In genomic region chr6:30066577-30067459, GRCh38 we compare ENCODE assay signal across 8 cellular contexts. TPM values are rescaled to one million over a fixed set of nuclear protein-coding genes. Genes with fewer than 3 reads are reported as not detected.
DNase-seq lines count a peak whose midpoint lies in the region; ATAC-seq and TF ChIP-seq lines count a peak whose summit lies in the region.

TSS of gene PPP1R11 (plus strand) at chr6:30067198. CDS start at chr6:30067411, 213 bp downstream.

- H3K4me2 ChIP-seq in fibroblast of lung (ENCODE audit: extremely low read depth, insufficient read depth, low read length), result peak within 1 kb of the TSS; percentile 98

- TF ChIP-seq CTCF in RWPE2 (IDR thresholded peaks at IDR 0.05; ENCODE audit: poor library complexity, severe bottlenecking), result no peak
- no peak for TF ChIP-seq CTCF in fibroblast of lung (conservative IDR thresholded peaks at IDR 0.05 in 1 of 2, IDR thresholded peaks at IDR 0.05 in 1 of 2; ENCODE audit: low read depth in 1 of 2, low read length in 2 of 2)

- POLR2A ChIA-PET in naive thymus-derived CD4-positive, alpha-beta T cell (lab: Charles Lee), result interaction anchor here (0.5 to 3.7 kb wide), 17 partner anchors 8 to 549 kb away, joined by 3 to 36 read pairs (median 4); partner anchors contain the start of genes TRIM26 and TRIM39

- CTCF ChIA-PET in naive thymus-derived CD4-positive, alpha-beta T cell (lab: Charles Lee), result interaction anchor here (1.3 to 2.0 kb wide), 3 partner anchors 36 to 413 kb away, joined by 4 to 5 read pairs (median 4); no protein-coding TSS in a partner anchor

- intact Hi-C loops in activated T-helper 2 cell treated with anti-CD3 and anti-CD28 coated beads, Interferon-gamma antibody, Interleukin-2, Interleukin-4, amounts not matched to agents 10 μg/mL and 5 μg/mL and 100 μg/mL, durations not matched to agents 14 hours and 24 hours and 36 hours (cut with micrococcal nuclease), result loop anchor here (2.0 to 5.0 kb wide), 3 partner anchors 35 to 260 kb away; partner anchors contain the start of genes TRIM26 and TRIM39
- intact Hi-C loops in naive thymus-derived CD4-positive, alpha-beta T cell (cut with micrococcal nuclease), result loop anchor here (1.0 to 10.0 kb wide), 18 partner anchors 8 to 1985 kb away; partner anchors contain the start of genes HLA-A (in 2 of the 2), MRPS18B (in 2 of the 2), PPP1R10 (in 2 of the 2) and TRIM26 (in 2 of the 2)

- H3K27ac Mint-ChIP-seq in activated T-helper 2 cell treated with anti-CD3 and anti-CD28 coated beads, Interferon-gamma antibody, Interleukin-2, Interleukin-4, amounts not matched to agents 10 μg/mL and 5 μg/mL and 100 μg/mL, durations not matched to agents 14 hours and 24 hours and 36 hours, result peak within 1 kb of the TSS; percentile 96
- peak within 1 kb of the TSS; percentile 96 to 100 (median 99) for H3K27ac Mint-ChIP-seq in naive thymus-derived CD4-positive, alpha-beta T cell
- H3K27ac Mint-ChIP-seq in stimulated activated naive B cell treated with anti-CD40 and anti-IgM and Interleukin-4, amounts not matched to agents 10 μg/mL and 1 μg/mL and 100 μg/mL, for 72 hours, result peak within 1 kb of the TSS; percentile 96

- peaks cover 10% of the 10 kb centered on the region for H3K27me3 Mint-ChIP-seq in activated T-helper 2 cell treated with anti-CD3 and anti-CD28 coated beads, Interferon-gamma antibody, Interleukin-2, Interleukin-4, amounts not matched to agents 10 μg/mL and 5 μg/mL and 100 μg/mL, durations not matched to agents 14 hours and 24 hours and 36 hours (ENCODE audit: low read depth)
- H3K27me3 Mint-ChIP-seq in naive thymus-derived CD4-positive, alpha-beta T cell, result peaks cover 10 to 22% (median 16%) of the 10 kb centered on the region in 5 donors
- peaks cover 10 to 11% of the 10 kb centered on the region in 2 donors for H3K27me3 Mint-ChIP-seq in stimulated activated naive B cell treated with anti-CD40 and anti-IgM and Interleukin-4, amounts not matched to agents 10 μg/mL and 1 μg/mL and 100 μg/mL, for 72 hours

- peak within 1 kb of the TSS; percentile 90 for H3K9ac ChIP-seq in fibroblast of lung (ENCODE audit: insufficient read depth, low read length)

- H2AFZ ChIP-seq in fibroblast of lung (ENCODE audit: low read length), result peak within 1 kb of the TSS; percentile 90

- peak within 1 kb of the TSS; percentile 64 for H3K27ac ChIP-seq in RWPE2 (ENCODE audit: poor library complexity, severe bottlenecking)
- H3K27ac ChIP-seq in fibroblast of lung (ENCODE audit: insufficient read depth, low read length), result peak within 1 kb of the TSS; percentile 99
- H3K27ac ChIP-seq in naive thymus-derived CD4-positive, alpha-beta T cell (ENCODE audit: low read depth, low read length), result peak within 1 kb of the TSS; percentile 96

- H3K4me1 ChIP-seq in RWPE2 (ENCODE audit: insufficient read depth, poor library complexity, severe bottlenecking) (peaks cover 10% of the 10 kb centered on the region), fibroblast of lung (ENCODE audit: control insufficient read depth, extremely low read depth, insufficient read depth, low read length) (peaks cover 8% of the 10 kb centered on the region)
- peaks cover 28 to 41% of the 10 kb centered on the region in 2 donors for H3K4me1 ChIP-seq in naive thymus-derived CD4-positive, alpha-beta T cell (ENCODE audit: control insufficient read depth in 2 of 2, insufficient read depth in 2 of 2, low read length in 2 of 2)

- DNase-seq in EH (ENCODE audit: low read depth) (peak; percentile 99), H4 (ENCODE audit: low spot score) (peak; percentile 99), LoVo (ENCODE audit: low spot score) (peak; percentile 99), RWPE2 (ENCODE audit: low spot score) (peak; percentile 99), fibroblast of lung (ENCODE audit: low read depth in 2 of 2) (peak; percentile 99)
- peak; percentile 99 for DNase-seq in activated T-helper 2 cell treated with anti-CD3 and anti-CD28 coated beads, Interferon-gamma antibody, Interleukin-2, Interleukin-4, amounts not matched to agents 10 μg/mL and 5 μg/mL and 100 μg/mL, durations not matched to agents 14 hours and 24 hours and 36 hours (ENCODE audit: low spot score)
- peak; percentile 84 to 100 (median 99) for DNase-seq in naive thymus-derived CD4-positive, alpha-beta T cell
- DNase-seq in stimulated activated naive B cell treated with anti-CD40 and anti-IgM and Interleukin-4, amounts not matched to agents 10 μg/mL and 1 μg/mL and 100 μg/mL, for 72 hours, result peak; percentile 99

- H3K9me3 Mint-ChIP-seq in activated T-helper 2 cell treated with anti-CD3 and anti-CD28 coated beads, Interferon-gamma antibody, Interleukin-2, Interleukin-4, amounts not matched to agents 10 μg/mL and 5 μg/mL and 100 μg/mL, durations not matched to agents 14 hours and 24 hours and 36 hours, result no peaks in the 10 kb centered on the region
- peaks cover 0 to 7% (median 0%) of the 10 kb centered on the region in 11 donors for H3K9me3 Mint-ChIP-seq in naive thymus-derived CD4-positive, alpha-beta T cell
- H3K9me3 Mint-ChIP-seq in stimulated activated naive B cell treated with anti-CD40 and anti-IgM and Interleukin-4, amounts not matched to agents 10 μg/mL and 1 μg/mL and 100 μg/mL, for 72 hours, result no peaks in the 10 kb centered on the region

- peaks cover 64% of the 10 kb centered on the region for H3K36me3 Mint-ChIP-seq in activated T-helper 2 cell treated with anti-CD3 and anti-CD28 coated beads, Interferon-gamma antibody, Interleukin-2, Interleukin-4, amounts not matched to agents 10 μg/mL and 5 μg/mL and 100 μg/mL, durations not matched to agents 14 hours and 24 hours and 36 hours (ENCODE audit: low read depth)
- H3K36me3 Mint-ChIP-seq in naive thymus-derived CD4-positive, alpha-beta T cell, result peaks cover 10 to 55% (median 48%) of the 10 kb centered on the region in 5 donors
- H3K36me3 Mint-ChIP-seq in stimulated activated naive B cell treated with anti-CD40 and anti-IgM and Interleukin-4, amounts not matched to agents 10 μg/mL and 1 μg/mL and 100 μg/mL, for 72 hours, result peaks cover 41 to 49% of the 10 kb centered on the region in 2 donors

- peaks cover 30% of the 10 kb centered on the region for H3K36me3 ChIP-seq in RWPE2 (ENCODE audit: low read depth)
- no peaks in the 10 kb centered on the region for H3K36me3 ChIP-seq in fibroblast of lung (ENCODE audit: control insufficient read depth, insufficient read depth, low read length)
- H3K36me3 ChIP-seq in naive thymus-derived CD4-positive, alpha-beta T cell (ENCODE audit: control insufficient read depth in 2 of 3, insufficient read depth in 3 of 3, low read length in 3 of 3), result peaks cover 5 to 28% (median 20%) of the 10 kb centered on the region in 3 experiments

- no peaks in the 10 kb centered on the region for H4K20me1 ChIP-seq in fibroblast of lung (ENCODE audit: control insufficient read depth, extremely low read depth, insufficient read depth, low read length)

- H3K4me1 Mint-ChIP-seq in activated T-helper 2 cell treated with anti-CD3 and anti-CD28 coated beads, Interferon-gamma antibody, Interleukin-2, Interleukin-4, amounts not matched to agents 10 μg/mL and 5 μg/mL and 100 μg/mL, durations not matched to agents 14 hours and 24 hours and 36 hours (ENCODE audit: low read depth), result peaks cover 42% of the 10 kb centered on the region
- peaks cover 43 to 77% (median 71%) of the 10 kb centered on the region in 7 donors for H3K4me1 Mint-ChIP-seq in naive thymus-derived CD4-positive, alpha-beta T cell
- peaks cover 33 to 48% of the 10 kb centered on the region in 2 donors for H3K4me1 Mint-ChIP-seq in stimulated activated naive B cell treated with anti-CD40 and anti-IgM and Interleukin-4, amounts not matched to agents 10 μg/mL and 1 μg/mL and 100 μg/mL, for 72 hours

- H3K27me3 ChIP-seq in RWPE2 (ENCODE audit: insufficient read depth, poor library complexity, severe bottlenecking) (no peaks in the 10 kb centered on the region), fibroblast of lung (ENCODE audit: control insufficient read depth, insufficient read depth, low read length) (peaks cover 8% of the 10 kb centered on the region)
- H3K27me3 ChIP-seq in naive thymus-derived CD4-positive, alpha-beta T cell (ENCODE audit: control insufficient read depth in 2 of 2, insufficient read depth in 2 of 2, low read length in 2 of 2), result no peaks in the 10 kb centered on the region

- H3K79me2 ChIP-seq in fibroblast of lung (ENCODE audit: control insufficient read depth, insufficient read depth, low read length), result peaks cover 24% of the 10 kb centered on the region

- H3K4me3 ChIP-seq in RWPE2 (ENCODE audit: severe bottlenecking) (peak within 1 kb of the TSS; percentile 46), fibroblast of lung (replicated peaks in 1 of 4; ENCODE audit: control extremely low read depth in 1 of 4, insufficient read depth in 1 of 4, low read depth in 3 of 4, low read length in 4 of 4) (peak within 1 kb of the TSS; percentile 59 to 95 (median 90))
- peak within 1 kb of the TSS; percentile 94 for H3K4me3 ChIP-seq in naive thymus-derived CD4-positive, alpha-beta T cell (ENCODE audit: low read length)

- H3K9me3 ChIP-seq in RWPE2 (ENCODE audit: severe bottlenecking) (no peaks in the 10 kb centered on the region), fibroblast of lung (ENCODE audit: control insufficient read depth, insufficient read depth, low read depth, low read length) (no peaks in the 10 kb centered on the region)
- no peaks in the 10 kb centered on the region for H3K9me3 ChIP-seq in naive thymus-derived CD4-positive, alpha-beta T cell (ENCODE audit: control insufficient read depth in 2 of 3, low read length in 3 of 3)

- H3K4me3 Mint-ChIP-seq in activated T-helper 2 cell treated with anti-CD3 and anti-CD28 coated beads, Interferon-gamma antibody, Interleukin-2, Interleukin-4, amounts not matched to agents 10 μg/mL and 5 μg/mL and 100 μg/mL, durations not matched to agents 14 hours and 24 hours and 36 hours (ENCODE audit: low read depth), result peak within 1 kb of the TSS; percentile 93
- peak within 1 kb of the TSS; percentile 87 to 100 (median 98) for H3K4me3 Mint-ChIP-seq in naive thymus-derived CD4-positive, alpha-beta T cell
- peak within 1 kb of the TSS; percentile 85 to 94 for H3K4me3 Mint-ChIP-seq in stimulated activated naive B cell treated with anti-CD40 and anti-IgM and Interleukin-4, amounts not matched to agents 10 μg/mL and 1 μg/mL and 100 μg/mL, for 72 hours

- ATAC-seq in RWPE2 (ENCODE audit: low read depth), result peak; percentile 97
- ATAC-seq in naive thymus-derived CD4-positive, alpha-beta T cell, result peak; percentile 99
- ATAC-seq in stimulated activated naive B cell treated with anti-CD40 and anti-IgM and Interleukin-4, amounts not matched to agents 10 μg/mL and 1 μg/mL and 100 μg/mL, for 72 hours (replicated peaks), result peak; percentile 96 to 97

RNA-seq across cellular contexts. Expression of gene PPP1R11, which starts in this region (rescaled TPM):
- 57.8 and 68.7 TPM in 2 replicates for total RNA-seq in H4 (2014; rRNA removed; shearing (Covaris generic))
- total RNA-seq in activated T-helper 2 cell treated with anti-CD3 and anti-CD28 coated beads, Interferon-gamma antibody, Interleukin-2, Interleukin-4, amounts not matched to agents 10 μg/mL and 5 μg/mL and 100 μg/mL, durations not matched to agents 14 hours and 24 hours and 36 hours, result 55.9 and 56.1 TPM in 2 replicates
- 13.9 and 16.8 TPM in 2 replicates for total RNA-seq in fibroblast of lung
- 52.4 and 53.6 TPM in 2 replicates for polyA plus RNA-seq in fibroblast of lung
- 44.8 and 45.8 TPM in 2 replicates for polyA plus RNA-seq in fibroblast of lung (2012)
- 48.6 and 56.9 TPM in 2 replicates for polyA minus RNA-seq in fibroblast of lung (ENCODE audit: low replicate concordance)
- total RNA-seq in naive thymus-derived CD4-positive, alpha-beta T cell, result 10 to 100 TPM; 49.4 to 67.1 (median 62.7) TPM
- polyA plus RNA-seq in naive thymus-derived CD4-positive, alpha-beta T cell, result 100 to 1,000 TPM; 112 to 113 TPM

Comparison
In these comparisons a context has a peak if more than half of its experiments do, and no peak if none do; other contexts are left out.
1. Peak in every context shown above with its lines: DNase-seq, ATAC-seq, H3K4me3 ChIP-seq and H3K27ac ChIP-seq.